Comparison of ENCODE assay signal across 14 cellular contexts in the genomic region with DNA sequence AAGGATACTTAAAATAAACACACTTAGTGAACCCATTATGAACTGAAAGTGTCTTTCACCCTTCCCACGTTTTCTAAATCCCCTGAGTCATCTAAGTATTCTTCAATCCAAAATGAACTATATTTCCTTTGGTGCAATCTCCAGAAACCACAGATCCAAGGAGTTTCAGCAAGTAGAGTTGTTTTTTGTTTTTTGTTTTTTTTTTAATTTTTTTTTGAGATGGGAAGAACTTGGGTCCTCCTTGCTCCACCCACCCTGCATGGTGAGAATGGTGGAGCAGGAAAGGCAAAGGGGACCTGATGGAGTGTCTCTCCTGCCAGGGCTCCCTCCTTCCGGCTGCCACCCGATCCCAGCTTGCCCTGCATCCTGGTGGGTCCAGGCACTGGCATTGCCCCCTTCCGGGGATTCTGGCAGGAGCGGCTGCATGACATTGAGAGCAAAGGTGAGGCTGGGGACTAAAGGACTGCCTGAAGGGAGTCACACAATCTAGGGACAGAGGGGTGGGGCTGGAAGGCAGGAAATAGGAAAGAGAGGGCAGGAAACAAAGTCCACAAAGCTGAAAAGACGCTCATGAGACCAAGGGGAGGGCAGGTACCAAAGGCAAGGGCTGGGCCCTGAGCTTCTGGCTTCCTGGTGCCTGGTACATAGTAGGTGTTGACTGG. TPM values are rescaled to one million over a fixed set of nuclear protein-coding genes. Genes with fewer than 3 reads are reported as not detected.
DNase-seq lines count a peak whose midpoint lies in the region; ATAC-seq and TF ChIP-seq lines count a peak whose summit lies in the region.
"Had no signal": no experiment of that assay in that cellular context is flagged by ENCODE, and none has a peak within 500 bp of the region (broad histone marks: within the 10 kb centered on the region; RNA-seq: fewer than 3 reads in every experiment).

No MANE protein-coding gene starts in this region.

- intact Hi-C loops in left ventricle myocardium inferior (cut with micrococcal nuclease) = no loop called here

- TF ChIP-seq CTCF in RWPE1 (conservative IDR thresholded peaks at IDR 0.05; ENCODE audit: low read depth) = no peak
- no peak for TF ChIP-seq CTCF in progenitor cell of endocrine pancreas (IDR thresholded peaks at IDR 0.05; ENCODE audit: unreplicated experiment)
- TF ChIP-seq CTCF in left ventricle myocardium inferior (IDR thresholded peaks at IDR 0.05; ENCODE audit: borderline replicate concordance) = no peak

- CTCF ChIA-PET in activated CD8-positive, alpha-beta memory T cell treated with anti-CD3 and anti-CD28 coated beads, Interleukin-2, amount 10 ng/mL, durations not matched to agents 7 days and 5 days (lab: Charles Lee) = interaction anchor here (0.8 to 6.9 kb wide), 5 partner anchors 16 to 103 kb away, joined by 3 to 38 read pairs (median 16); partner anchors contain the start of genes ABCB8 and NOS3
- CTCF ChIA-PET in RWPE1 (lab: Yijun Ruan, JAX) = interaction anchor here (0.9 to 1.1 kb wide), 2 partner anchors 10 to 99 kb away, joined by 3 read pairs; no protein-coding TSS in a partner anchor

- H3K27me3 Mint-ChIP-seq in activated CD8-positive, alpha-beta memory T cell treated with anti-CD3 and anti-CD28 coated beads, Interleukin-2, amount 10 ng/mL, durations not matched to agents 7 days and 5 days = peaks cover 3% of the 10 kb centered on the region
- H3K27me3 Mint-ChIP-seq in progenitor cell of endocrine pancreas = peaks cover 70% of the 10 kb centered on the region

- peaks cover 67% of the 10 kb centered on the region for H3K4me1 Mint-ChIP-seq in activated CD8-positive, alpha-beta memory T cell treated with anti-CD3 and anti-CD28 coated beads, Interleukin-2, amount 10 ng/mL, durations not matched to agents 7 days and 5 days
- H3K4me1 Mint-ChIP-seq in progenitor cell of endocrine pancreas (ENCODE audit: low read depth) = peaks cover 3% of the 10 kb centered on the region

- H3K9me3 Mint-ChIP-seq in activated CD8-positive, alpha-beta memory T cell treated with anti-CD3 and anti-CD28 coated beads, Interleukin-2, amount 10 ng/mL, durations not matched to agents 7 days and 5 days (ENCODE audit: low read depth) = no peaks in the 10 kb centered on the region
- H3K9me3 Mint-ChIP-seq in progenitor cell of endocrine pancreas (ENCODE audit: low read depth) = no peaks in the 10 kb centered on the region

- no peaks in the 10 kb centered on the region for H3K9me3 ChIP-seq in left ventricle myocardium inferior (replicated peaks)
- H3K9me3 ChIP-seq: esophagus muscularis mucosa, uterus had no signal

- peak overlapping the region; percentile 75 for H3K27ac Mint-ChIP-seq in activated CD8-positive, alpha-beta memory T cell treated with anti-CD3 and anti-CD28 coated beads, Interleukin-2, amount 10 ng/mL, durations not matched to agents 7 days and 5 days
- H3K27ac Mint-ChIP-seq in progenitor cell of endocrine pancreas = peak overlapping the region; percentile 23

- no peak for ATAC-seq in activated CD8-positive, alpha-beta memory T cell treated with anti-CD3 and anti-CD28 coated beads, Interleukin-2, amount 10 ng/mL, durations not matched to agents 7 days and 5 days
- ATAC-seq in esophagus mucosa (peak; percentile 22), GM18867 (IDR thresholded peaks at IDR 0.05; ENCODE audit: unreplicated experiment) (no peak), GM21515 (IDR thresholded peaks at IDR 0.05; ENCODE audit: unreplicated experiment) (no peak)

- peaks cover 77% of the 10 kb centered on the region for H3K4me1 ChIP-seq in left ventricle myocardium inferior

- POLR2A ChIA-PET in RWPE1 (lab: Yijun Ruan, JAX; ENCODE audit: low non-redundant PET) = no interaction called here

- H3K4me3 ChIP-seq in left ventricle myocardium inferior = no peak overlapping the region
- H3K4me3 ChIP-seq: uterus had no signal

- peak overlapping the region; percentile 7; the same call in 1 of the 2 replicates for H3K27ac ChIP-seq in RWPE1
- H3K27ac ChIP-seq in left ventricle myocardium inferior (replicated peaks) = no peak overlapping the region
- H3K27ac ChIP-seq: esophagus muscularis mucosa, uterus had no signal

- H3K27me3 ChIP-seq in left ventricle myocardium inferior (ENCODE audit: low read depth) = peaks cover 29% of the 10 kb centered on the region

- peaks cover 2% of the 10 kb centered on the region for H3K36me3 Mint-ChIP-seq in activated CD8-positive, alpha-beta memory T cell treated with anti-CD3 and anti-CD28 coated beads, Interleukin-2, amount 10 ng/mL, durations not matched to agents 7 days and 5 days
- H3K36me3 Mint-ChIP-seq in progenitor cell of endocrine pancreas (ENCODE audit: insufficient read depth) = no peaks in the 10 kb centered on the region

- no peak overlapping the region for H3K4me3 Mint-ChIP-seq in activated CD8-positive, alpha-beta memory T cell treated with anti-CD3 and anti-CD28 coated beads, Interleukin-2, amount 10 ng/mL, durations not matched to agents 7 days and 5 days
- H3K4me3 Mint-ChIP-seq in progenitor cell of endocrine pancreas (ENCODE audit: low read depth) = no peak overlapping the region

- no peaks in the 10 kb centered on the region for H3K36me3 ChIP-seq in left ventricle myocardium inferior
- H3K36me3 ChIP-seq: uterus had no signal

- no peak for DNase-seq in activated CD8-positive, alpha-beta memory T cell treated with anti-CD3 and anti-CD28 coated beads, Interleukin-2, amount 10 ng/mL, durations not matched to agents 7 days and 5 days
- DNase-seq in activated CD8-positive, alpha-beta memory T cell treated with anti-CD3 and anti-CD28 coated beads, Interleukin-2, amount 50 U/mL, for 48 hours = no peak
- DNase-seq in RWPE1 (ENCODE audit: low spot score) (no peak), progenitor cell of endocrine pancreas (ENCODE audit: low spot score, unreplicated experiment) (no peak), left ventricle myocardium inferior (no peak)
- DNase-seq: caudate nucleus, MM.1S, NCI-H2227 treated with DMSO at 0.1 percent for 48 hours, uterus had no signal

RNA-seq across cellular contexts. Expression of gene ATG9B, which starts 12.1 kb away (rescaled TPM):
- 1 to 10 TPM; 2.3 to 3.4 TPM for total RNA-seq in activated CD8-positive, alpha-beta memory T cell treated with anti-CD3 and anti-CD28 coated beads, Interleukin-2, amount 10 ng/mL, durations not matched to agents 7 days and 5 days
- total RNA-seq in esophagus mucosa (16.7 TPM), progenitor cell of endocrine pancreas (0.58 and 0.79 TPM in 2 replicates), left ventricle myocardium inferior (not detected)

RNA-seq across cellular contexts. Expression of gene ABCB8, which starts 16.1 kb away (rescaled TPM):
- total RNA-seq in activated CD8-positive, alpha-beta memory T cell treated with anti-CD3 and anti-CD28 coated beads, Interleukin-2, amount 10 ng/mL, durations not matched to agents 7 days and 5 days = 10 to 100 TPM; 50.3 to 52.4 TPM
- 25.1 TPM for total RNA-seq in esophagus mucosa
- 36.0 and 36.2 TPM in 2 replicates for total RNA-seq in progenitor cell of endocrine pancreas
- 28.3 TPM for total RNA-seq in left ventricle myocardium inferior

RNA-seq across cellular contexts. Expression of gene NOS3, which starts 21.3 kb away (rescaled TPM):
- 10 to 100 TPM in 1 of 2 experiments, 1 to 10 TPM in 1; 6.4 to 10.8 TPM for total RNA-seq in activated CD8-positive, alpha-beta memory T cell treated with anti-CD3 and anti-CD28 coated beads, Interleukin-2, amount 10 ng/mL, durations not matched to agents 7 days and 5 days
- total RNA-seq in esophagus mucosa (3.1 TPM), progenitor cell of endocrine pancreas (0.74 and 1.1 TPM in 2 replicates), left ventricle myocardium inferior (12.6 TPM)
- total RNA-seq: myocyte had no signal

RNA-seq across cellular contexts. Expression of gene KCNH2, which starts 34.0 kb away (rescaled TPM):
- under 1 TPM in 1 of 2 experiments, not detected in 1; 0.07 TPM for total RNA-seq in activated CD8-positive, alpha-beta memory T cell treated with anti-CD3 and anti-CD28 coated beads, Interleukin-2, amount 10 ng/mL, durations not matched to agents 7 days and 5 days
- total RNA-seq in esophagus mucosa (0.20 TPM), progenitor cell of endocrine pancreas (6.9 and 9.4 TPM in 2 replicates), left ventricle myocardium inferior (94.1 TPM)

RNA-seq across cellular contexts. Expression of gene ASIC3, which starts 36.2 kb away (rescaled TPM):
- total RNA-seq in activated CD8-positive, alpha-beta memory T cell treated with anti-CD3 and anti-CD28 coated beads, Interleukin-2, amount 10 ng/mL, durations not matched to agents 7 days and 5 days = 1 to 10 TPM; 3.9 to 5.3 TPM
- total RNA-seq in esophagus mucosa (0.52 TPM), progenitor cell of endocrine pancreas (3.5 and 5.1 TPM in 2 replicates), left ventricle myocardium inferior (5.3 TPM)
